Comparison of ENCODE assay signal across 22 cellular contexts in genomic region chr2:188993264-188993663, GRCh38. TPM values are rescaled to one million over a fixed set of nuclear protein-coding genes. Genes with fewer than 3 reads are reported as not detected.
DNase-seq lines count a peak whose midpoint lies in the region; ATAC-seq and TF ChIP-seq lines count a peak whose summit lies in the region.
"Had no signal": no experiment of that assay in that cellular context is flagged by ENCODE, and none has a peak within 500 bp of the region (broad histone marks: within the 10 kb centered on the region; RNA-seq: fewer than 3 reads in every experiment).

No MANE protein-coding gene starts in this region.

- peaks cover 48% of the 10 kb centered on the region for H3K4me1 Mint-ChIP-seq in osteocyte (ENCODE audit: unreplicated experiment)

- 87 to 90% methylated on average over 1 of the region's 1 CpG for WGBS in aorta, 2 donors
- WGBS in esophagus muscularis mucosa, result 73% methylated on average over 1 of the region's 1 CpG

- H3K9me3 ChIP-seq in left lung (no peaks in the 10 kb centered on the region), aorta (ENCODE audit: control insufficient read depth, low read length) (no peaks in the 10 kb centered on the region), esophagus muscularis mucosa (no peaks in the 10 kb centered on the region)
- H3K9me3 ChIP-seq: BLaER1, SJSA1 had no signal

- intact Hi-C loops in left lung (cut with DNase I), result no loop called here
- intact Hi-C loops in aorta (cut with DNase I), result no loop called here
- intact Hi-C loops in esophagus muscularis mucosa (cut with DNase I), result no loop called here

- H3K4me1 ChIP-seq in left lung (peaks cover 0 to 4% of the 10 kb centered on the region in 2 donors), aorta (ENCODE audit: control insufficient read depth in 1 of 2, insufficient read depth in 2 of 2, low read length in 2 of 2) (no peaks in the 10 kb centered on the region), esophagus muscularis mucosa (peaks cover 0 to 5% (median 0%) of the 10 kb centered on the region in 4 donors)
- H3K4me1 ChIP-seq: BLaER1, SJSA1 had no signal

- peak; percentile 60 for DNase-seq in amniotic epithelial cell (ENCODE audit: low read depth)
- DNase-seq in left lung, result no peak
- DNase-seq in osteocyte (ENCODE audit: extremely low spot score, unreplicated experiment), result no peak
- no peak for DNase-seq in aorta
- no peak for DNase-seq in DMS 273 (lab: John Stamatoyannopoulos, UW; ENCODE audit: unreplicated experiment)
- no peak for DNase-seq in esophagus muscularis mucosa (ENCODE audit: extremely low spot score)
- DNase-seq: CD4-positive, alpha-beta T cell; COR-L47; GM23248; H7; KBM-7; NCI-H2029; NCI-H2227 treated with DMSO at 0.1 percent for 48 hours; NCI-H526 treated with DMSO at 0.1 percent for 48 hours; PC-9 had no signal

- no peaks in the 10 kb centered on the region for H3K9me3 Mint-ChIP-seq in osteocyte (ENCODE audit: unreplicated experiment)
- H3K9me3 Mint-ChIP-seq: CD4-positive, alpha-beta T cell had no signal

- TF ChIP-seq CTCF in left lung (IDR thresholded peaks at IDR 0.05) (no peak), osteocyte (IDR thresholded peaks at IDR 0.05) (no peak), esophagus muscularis mucosa (IDR thresholded peaks at IDR 0.05) (no peak)

- peaks cover 73% of the 10 kb centered on the region for H3K36me3 Mint-ChIP-seq in osteocyte (ENCODE audit: unreplicated experiment)

- no peak for TF ChIP-seq EP300 in esophagus muscularis mucosa (IDR thresholded peaks at IDR 0.05)

- peak overlapping the region; percentile 74 for H3K27ac Mint-ChIP-seq in osteocyte (ENCODE audit: unreplicated experiment)
- H3K27ac Mint-ChIP-seq: CD4-positive, alpha-beta T cell had no signal

- TF ChIP-seq POLR2A in esophagus muscularis mucosa (IDR thresholded peaks at IDR 0.05; ENCODE audit: low read depth), result no peak

- ATAC-seq in left lung (peak; percentile 20), aorta (ENCODE audit: low FRiP score) (peak; percentile 15), HG02981 (IDR thresholded peaks at IDR 0.05; ENCODE audit: unreplicated experiment) (no peak)
- ATAC-seq: HepG2, Right ventricle myocardium inferior had no signal

- no peak overlapping the region for H3K4me3 ChIP-seq in left lung
- no peak overlapping the region for H3K4me3 ChIP-seq in aorta (ENCODE audit: low read length in 2 of 2)
- H3K4me3 ChIP-seq in esophagus muscularis mucosa, result no peak overlapping the region
- H3K4me3 ChIP-seq: BLaER1, GM23248, PC-9, SJSA1 had no signal

- H3K27me3 Mint-ChIP-seq in osteocyte (ENCODE audit: unreplicated experiment), result no peaks in the 10 kb centered on the region
- H3K27me3 Mint-ChIP-seq: CD4-positive, alpha-beta T cell had no signal

- peak overlapping the region in 1 of 2 donors; percentile 53 for H3K27ac ChIP-seq in left lung
- H3K27ac ChIP-seq in aorta (ENCODE audit: low read depth in 1 of 2, low read length in 2 of 2), result peak overlapping the region in 1 of 2 donors; percentile 17
- no peak overlapping the region for H3K27ac ChIP-seq in esophagus muscularis mucosa (replicated peaks in 1 of 4)
- H3K27ac ChIP-seq: BLaER1, PC-9, SJSA1 had no signal

- H3K36me3 ChIP-seq in left lung (no peaks in the 10 kb centered on the region), aorta (ENCODE audit: control insufficient read depth in 1 of 2, insufficient read depth in 2 of 2, low read length in 1 of 2) (peaks cover 9 to 10% of the 10 kb centered on the region in 2 donors), esophagus muscularis mucosa (peaks cover 42 to 99% (median 90%) of the 10 kb centered on the region in 4 donors)
- H3K36me3 ChIP-seq: BLaER1 had no signal

- H3K27me3 ChIP-seq in left lung (no peaks in the 10 kb centered on the region), aorta (ENCODE audit: control insufficient read depth in 1 of 2, insufficient read depth in 2 of 2, low read length in 1 of 2) (no peaks in the 10 kb centered on the region), esophagus muscularis mucosa (no peaks in the 10 kb centered on the region)
- H3K27me3 ChIP-seq: BLaER1, SJSA1 had no signal

- H3K4me3 Mint-ChIP-seq in osteocyte (ENCODE audit: unreplicated experiment), result no peak overlapping the region
- H3K4me3 Mint-ChIP-seq: CD4-positive, alpha-beta T cell had no signal

RNA-seq across cellular contexts. Expression of gene COL3A1, which starts 19.1 kb away (rescaled TPM):
- total RNA-seq in left lung (1,000 to 10,000 TPM; 1,354 to 5,576 TPM), osteocyte (7,546 and 8,171 TPM in 2 replicates), aorta (1,000 to 10,000 TPM in 1 of 2 donors, 100 to 1,000 TPM in 1; 673 to 1,346 TPM), esophagus muscularis mucosa (100 to 1,000 TPM; 182 to 480 (median 236) TPM)
- polyA plus RNA-seq in aorta, result 100 to 1,000 TPM; 155 to 875 TPM
- total RNA-seq: CD4-positive, alpha-beta T cell; H7; HT1080; MCF 10A; PC-9 had no signal
- polyA plus RNA-seq: HepG2 had no signal
